In genomic region chr4:158841540-158841939, GRCh38 we compare ENCODE assay signal across 24 cellular contexts.
A peak's percentile ranks its signal among the peaks of the same experiment; 100 is the strongest.
DNase-seq lines count a peak whose midpoint lies in the region; FAIRE-seq and TF ChIP-seq lines count a peak whose summit lies in the region.
"Had no signal": no experiment of that assay in that cellular context is flagged by ENCODE, and none has a peak within 500 bp of the region (broad histone marks: within the 10 kb centered on the region; RNA-seq: fewer than 3 reads in every experiment).

No MANE protein-coding gene starts in this region.

- 89% methylated on average over 3 of the region's 3 CpGs; no CpG with 5 or more reads in 1 of the 2 experiments for WGBS in H1 (ENCODE audit: extremely low coverage in 1 of 2, insufficient coverage in 1 of 2, insufficient read length in 1 of 2, insufficient replicate concordance in 2 of 2, low coverage in 1 of 2, low lambda C conversion rate in 2 of 2, missing lambda C conversion rate in 1 of 2), 2 experiments
- WGBS in testis, 2 donors = 46 to 57% methylated on average over 3 of the region's 3 CpGs

- H3K9ac ChIP-seq in H1 (replicated peaks in 1 of 4; ENCODE audit: extremely low read depth in 1 of 4, low read depth in 3 of 4, low read length in 3 of 4) = no peak overlapping the region
- no peak overlapping the region for H3K9ac ChIP-seq in Karpas-422 (ENCODE audit: low read length)

- no peak overlapping the region for H3K56ac ChIP-seq in H1 (replicated peaks; ENCODE audit: insufficient read length, low read depth, low read length)

- H3K4me2 ChIP-seq in H1 (ENCODE audit: insufficient read depth in 1 of 2, low read depth in 2 of 2, low read length in 2 of 2) = no peak overlapping the region
- no peak overlapping the region for H3K4me2 ChIP-seq in Karpas-422 (ENCODE audit: low read depth, low read length, poor library complexity, severe bottlenecking)

- intact Hi-C loops in testis (cut with DNase I; ENCODE audit: low total_unique reads) = no loop called here
- intact Hi-C loops in tibial artery (cut with DNase I; ENCODE audit: low total_unique reads) = no loop called here

- peak overlapping the region; percentile 28; the same call in 1 of the 2 replicates for H2BK12ac ChIP-seq in H1 (ENCODE audit: low read depth, low read length)

- no peak overlapping the region for H2BK120ac ChIP-seq in H1 (replicated peaks; ENCODE audit: low read depth, low read length)

- no peak overlapping the region for H4K5ac ChIP-seq in H1 (ENCODE audit: insufficient read length, low read depth, low read length)

- H3K4ac ChIP-seq in H1 (replicated peaks; ENCODE audit: insufficient read length, low read depth, low read length) = no peak overlapping the region

- no peak overlapping the region for H4K8ac ChIP-seq in H1 (ENCODE audit: extremely low read depth, insufficient read depth, low read length)

- H2BK15ac ChIP-seq in H1 (ENCODE audit: low read length) = no peak overlapping the region

- POLR2A ChIA-PET in H1 (lab: Charles Lee; ENCODE audit: partially characterized antibody) = interaction anchor here (0.9 kb wide), 1 partner anchor 27 kb away, joined by 3 read pairs; no protein-coding TSS in a partner anchor

- no peak for FAIRE-seq in H1 (lab: Jason Lieb, UNC)
- FAIRE-seq: GM12878, K562 had no signal

- DNase-seq in H1 (ENCODE audit: low read depth in 1 of 2, low spot score in 2 of 2) (no peak), cardiac muscle cell (ENCODE audit: low read depth in 1 of 2, low spot score in 1 of 2) (peak; percentile 43 to 78), right atrium auricular region (ENCODE audit: low spot score) (no peak), testis (peak; percentile 55), tibial artery (no peak), pons (ENCODE audit: low spot score) (no peak), Karpas-422 (no peak)
- DNase-seq: C1 segment of cervical spinal cord; CD4-positive, alpha-beta memory T cell; COR-L47; DMS53; H9; HFFc6; MV-4-11; NCI-H1105; NCI-H1436 treated with DMSO at 0.1 percent for 48 hours; NCI-H187 treated with DMSO at 0.1 percent for 48 hours; NCI-H2107; NCI-H446; NCI-H524 treated with DMSO at 0.1 percent for 48 hours; NCI-H774 had no signal

- H3K79me2 ChIP-seq in H1 (ENCODE audit: control insufficient read depth in 1 of 2, insufficient read depth in 2 of 2, low read length in 2 of 2) (no peaks in the 10 kb centered on the region), Karpas-422 (ENCODE audit: low read length) (no peaks in the 10 kb centered on the region)

- H3K18ac ChIP-seq in H1 (ENCODE audit: extremely low read depth, low read length) = no peak overlapping the region

- no peak for TF ChIP-seq RAD21 in H1 (IDR thresholded peaks at IDR 0.05 in 1 of 2, conservative IDR thresholded peaks at IDR 0.05 in 1 of 2; ENCODE audit: low read depth in 2 of 2, low read length in 2 of 2)

- no peak overlapping the region for H2BK5ac ChIP-seq in H1 (ENCODE audit: low read depth, low read length)

- no peak overlapping the region for H3K4me3 ChIP-seq in H1 (ENCODE audit: extremely low read depth in 1 of 4, insufficient read depth in 2 of 4, low read depth in 3 of 4, low read length in 4 of 4)
- H3K4me3 ChIP-seq in cardiac muscle cell = no peak overlapping the region
- peak overlapping the region; percentile 25 to 30 for H3K4me3 ChIP-seq in right atrium auricular region
- no peak overlapping the region for H3K4me3 ChIP-seq in testis
- H3K4me3 ChIP-seq in tibial artery = no peak overlapping the region
- H3K4me3 ChIP-seq in Karpas-422 (ENCODE audit: low read length) = no peak overlapping the region
- H3K4me3 ChIP-seq: GM12878, K562, SJSA1 had no signal

- no peak for TF ChIP-seq POLR2A in H1 (IDR thresholded peaks at IDR 0.05; ENCODE audit: control extremely low read depth in 1 of 2, low read depth in 2 of 2, low read length in 2 of 2)
- TF ChIP-seq POLR2A in testis (IDR thresholded peaks at IDR 0.05) = no peak

- CTCF ChIA-PET in H1 (lab: Charles Lee; ENCODE audit: partially characterized antibody) = interaction anchor here (0.9 to 10.1 kb wide), 4 partner anchors 9 to 350 kb away, joined by 3 to 91 read pairs (median 8); no protein-coding TSS in a partner anchor

- no peaks in the 10 kb centered on the region for H3K79me1 ChIP-seq in H1 (ENCODE audit: low read depth, low read length)

- H3K14ac ChIP-seq in H1 (ENCODE audit: insufficient read length) = no peak overlapping the region

- TF ChIP-seq CTCF in H1 (IDR thresholded peaks at IDR 0.05; ENCODE audit: control extremely low read depth in 1 of 3, insufficient read depth in 1 of 3, low read depth in 1 of 3, low read length in 3 of 3) = no peak
- TF ChIP-seq CTCF in cardiac muscle cell (IDR thresholded peaks at IDR 0.05; ENCODE audit: low read depth, low read length) = no peak
- TF ChIP-seq CTCF in right atrium auricular region (IDR thresholded peaks at IDR 0.05) = no peak
- no peak for TF ChIP-seq CTCF in testis (IDR thresholded peaks at IDR 0.05)
- no peak for TF ChIP-seq CTCF in tibial artery (IDR thresholded peaks at IDR 0.05)

- H4K20me1 ChIP-seq in H1 (replicated peaks in 1 of 2; ENCODE audit: control insufficient read depth in 1 of 2, insufficient read depth in 2 of 2, low read length in 2 of 2) = no peaks in the 10 kb centered on the region
- H4K20me1 ChIP-seq in Karpas-422 (ENCODE audit: insufficient read depth, low read depth, low read length) = no peaks in the 10 kb centered on the region

- no peak for TF ChIP-seq EP300 in H1 (IDR thresholded peaks at IDR 0.05; ENCODE audit: borderline replicate concordance in 1 of 2, low read depth in 2 of 2, low read length in 2 of 2)

- H3K27me3 ChIP-seq in H1 (replicated peaks in 1 of 4; ENCODE audit: control insufficient read depth in 3 of 4, extremely low read depth in 1 of 4, insufficient read depth in 3 of 4, low read length in 3 of 4) (no peaks in the 10 kb centered on the region), cardiac muscle cell (no peaks in the 10 kb centered on the region), right atrium auricular region (no peaks in the 10 kb centered on the region), testis (no peaks in the 10 kb centered on the region), tibial artery (no peaks in the 10 kb centered on the region), Karpas-422 (ENCODE audit: low read length) (no peaks in the 10 kb centered on the region)
- H3K27me3 ChIP-seq: SJSA1 had no signal

- H2BK20ac ChIP-seq in H1 (ENCODE audit: low read length) = no peak overlapping the region

- H3K36me3 ChIP-seq in H1 (ENCODE audit: control insufficient read depth in 2 of 4, insufficient read depth in 4 of 4, low read length in 3 of 4) (no peaks in the 10 kb centered on the region), cardiac muscle cell (peaks cover 12% of the 10 kb centered on the region), right atrium auricular region (peaks cover 11% of the 10 kb centered on the region), testis (ENCODE audit: low read depth, missing control alignments) (no peaks in the 10 kb centered on the region), tibial artery (peaks cover 0 to 28% (median 22%) of the 10 kb centered on the region in 3 donors), Karpas-422 (ENCODE audit: insufficient read depth, low read length) (no peaks in the 10 kb centered on the region)

- H3K4me1 ChIP-seq in H1 (replicated peaks in 1 of 4; ENCODE audit: control insufficient read depth in 3 of 4, insufficient read depth in 4 of 4, low read length in 3 of 4) (peaks cover 0 to 6% (median 5%) of the 10 kb centered on the region in 4 experiments; a peak in 4 of 7 replicates), cardiac muscle cell (ENCODE audit: low read depth) (peaks cover 17% of the 10 kb centered on the region), right atrium auricular region (no peaks in the 10 kb centered on the region), testis (no peaks in the 10 kb centered on the region), tibial artery (no peaks in the 10 kb centered on the region), Karpas-422 (ENCODE audit: low read length) (no peaks in the 10 kb centered on the region)
- H3K4me1 ChIP-seq: SJSA1 had no signal

- H2AK5ac ChIP-seq in H1 (ENCODE audit: low read depth, low read length) = no peak overlapping the region

- no peak overlapping the region for H4K91ac ChIP-seq in H1 (replicated peaks; ENCODE audit: insufficient read length, low read length)

- H3K9me2 ChIP-seq in Karpas-422 (replicated peaks; ENCODE audit: insufficient read depth, low read length) = no peaks in the 10 kb centered on the region

- no peaks in the 10 kb centered on the region for H3K23me2 ChIP-seq in H1 (ENCODE audit: low read depth, low read length)

- no peak overlapping the region for H3K23ac ChIP-seq in H1 (ENCODE audit: insufficient read length)

- no peaks in the 10 kb centered on the region for H3K9me3 ChIP-seq in H1 (ENCODE audit: insufficient read depth in 2 of 2, low read depth in 1 of 2, low read length in 1 of 2)
- H3K9me3 ChIP-seq in cardiac muscle cell (ENCODE audit: low read depth) = no peaks in the 10 kb centered on the region
- no peaks in the 10 kb centered on the region for H3K9me3 ChIP-seq in right atrium auricular region
- H3K9me3 ChIP-seq in testis = no peaks in the 10 kb centered on the region
- H3K9me3 ChIP-seq in tibial artery = no peaks in the 10 kb centered on the region
- H3K9me3 ChIP-seq in Karpas-422 (ENCODE audit: low read length) = no peaks in the 10 kb centered on the region
- H3K9me3 ChIP-seq: SJSA1 had no signal

- no peak overlapping the region for H2AFZ ChIP-seq in H1 (ENCODE audit: low read length)
- H2AFZ ChIP-seq in Karpas-422 (ENCODE audit: low read length) = no peak overlapping the region

- H3K27ac ChIP-seq in H1 (ENCODE audit: low read depth, low read length) = no peak overlapping the region
- peak overlapping the region; percentile 80 for H3K27ac ChIP-seq in cardiac muscle cell
- H3K27ac ChIP-seq in right atrium auricular region = peak overlapping the region; percentile 59 to 71
- no peak overlapping the region for H3K27ac ChIP-seq in testis
- no peak overlapping the region for H3K27ac ChIP-seq in tibial artery
- no peak overlapping the region for H3K27ac ChIP-seq in Karpas-422 (ENCODE audit: low read length)
- H3K27ac ChIP-seq: SJSA1 had no signal

TF ChIP-seq in H1, 55 proteins besides CTCF, POLR2A, EP300 and RAD21 (continues in another document):
- TF ChIP-seq SIRT6 (IDR thresholded peaks at IDR 0.05; ENCODE audit: low read length) (no peak), TBP (IDR thresholded peaks at IDR 0.05; ENCODE audit: low read depth, low read length) (no peak)

Comparison
In these comparisons a context has a peak if more than half of its experiments do, and no peak if none do; other contexts are left out.
1. DNase-seq: peak in cardiac muscle cell (2 of 2) and testis (single experiment); none in H1 (0 of 2), right atrium auricular region (single experiment), tibial artery (0 of 2), pons (single experiment) and Karpas-422 (single experiment).
2. H3K4me3 ChIP-seq: peak in right atrium auricular region (2 of 2); none in H1 (0 of 4), cardiac muscle cell (single experiment), testis (0 of 2), tibial artery (0 of 2) and Karpas-422 (single experiment).
3. H3K27ac ChIP-seq: peak in cardiac muscle cell (single experiment) and right atrium auricular region (2 of 2); none in H1 (single experiment), testis (0 of 2), tibial artery (0 of 2) and Karpas-422 (single experiment).